Comparison of ENCODE assay signal across 6 cellular contexts in genomic region chr5:98072921-98073320, GRCh38.
"Had no signal": no experiment of that assay in that cellular context is flagged by ENCODE, and none has a peak within 500 bp of the region (broad histone marks: within the 10 kb centered on the region; RNA-seq: fewer than 3 reads in every experiment).

No MANE protein-coding gene starts in this region.

- FAIRE-seq: HepG2, HTR-8/SVneo, K562 had no signal

- DNase-seq: IMR-90, KBM-7 had no signal

- H3K4me1 Mint-ChIP-seq: IgD-negative memory B cell had no signal

- H3K36me3 Mint-ChIP-seq: IgD-negative memory B cell had no signal

- H3K9me3 Mint-ChIP-seq: IgD-negative memory B cell had no signal

- H3K27me3 Mint-ChIP-seq: IgD-negative memory B cell had no signal

- ATAC-seq: HepG2, K562 had no signal

- H3K27ac Mint-ChIP-seq: IgD-negative memory B cell had no signal

- H3K4me3 Mint-ChIP-seq: IgD-negative memory B cell had no signal
